In the genomic region with DNA sequence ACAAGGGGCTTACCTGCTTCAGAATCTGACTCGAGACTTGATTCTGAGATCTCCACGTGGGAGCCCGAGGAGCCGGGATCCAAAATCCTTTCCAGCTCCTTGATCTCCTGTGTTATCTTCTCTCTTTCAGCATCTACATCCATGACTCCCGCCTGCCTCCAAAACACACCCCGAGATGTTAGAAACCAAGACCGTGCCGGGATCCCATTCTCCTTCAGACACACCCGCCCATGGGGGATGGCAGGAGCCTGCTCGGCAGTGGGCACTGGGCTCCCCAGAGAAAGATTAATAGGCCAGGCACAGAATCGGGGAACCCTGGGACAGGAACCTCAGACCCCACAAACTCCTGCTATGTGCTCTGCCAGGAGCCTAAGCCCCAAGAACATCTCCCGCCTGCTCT, we compare ENCODE assay signal across 12 cellular contexts. TPM values are rescaled to one million over a fixed set of nuclear protein-coding genes. Genes with fewer than 3 reads are reported as not detected.
A peak's percentile ranks its signal among the peaks of the same experiment; 100 is the strongest.
DNase-seq lines count a peak whose midpoint lies in the region; ATAC-seq and TF ChIP-seq lines count a peak whose summit lies in the region.
"Had no signal": no experiment of that assay in that cellular context is flagged by ENCODE, and none has a peak within 500 bp of the region (broad histone marks: within the 10 kb centered on the region; RNA-seq: fewer than 3 reads in every experiment).

No MANE protein-coding gene starts in this region.

- H2AFZ ChIP-seq in OCI-LY1 (ENCODE audit: low read length), result no peak overlapping the region

- CTCF ChIA-PET in activated CD4-positive, alpha-beta T cell treated with anti-CD3 and anti-CD28 coated beads for 36 hours (lab: Charles Lee), result interaction anchor here (0.6 kb wide), 1 partner anchor 26 kb away, joined by 3 read pairs; no protein-coding TSS in a partner anchor

- H3K27me3 Mint-ChIP-seq in activated CD4-positive, alpha-beta T cell treated with anti-CD3 and anti-CD28 coated beads for 36 hours, result no peaks in the 10 kb centered on the region
- H3K27me3 Mint-ChIP-seq in endodermal cell (ENCODE audit: insufficient read depth) (no peaks in the 10 kb centered on the region), osteocyte (ENCODE audit: unreplicated experiment) (no peaks in the 10 kb centered on the region), chondrocyte (ENCODE audit: low read depth) (no peaks in the 10 kb centered on the region)

- H3K9me2 ChIP-seq in OCI-LY1 (ENCODE audit: low read depth, low read length), result no peaks in the 10 kb centered on the region

- H3K4me1 Mint-ChIP-seq in activated CD4-positive, alpha-beta T cell treated with anti-CD3 and anti-CD28 coated beads for 36 hours, result peaks cover 30% of the 10 kb centered on the region
- H3K4me1 Mint-ChIP-seq in endodermal cell, result peaks cover 7% of the 10 kb centered on the region
- H3K4me1 Mint-ChIP-seq in osteocyte (ENCODE audit: unreplicated experiment), result peaks cover 14% of the 10 kb centered on the region
- peaks cover 17% of the 10 kb centered on the region for H3K4me1 Mint-ChIP-seq in chondrocyte (ENCODE audit: low read depth)

- ATAC-seq in activated CD4-positive, alpha-beta T cell treated with anti-CD3 and anti-CD28 coated beads for 36 hours, result no peak
- ATAC-seq in GM19035 (IDR thresholded peaks at IDR 0.05; ENCODE audit: unreplicated experiment), result no peak
- ATAC-seq: body of pancreas, right cardiac atrium had no signal

- H3F3A ChIP-seq in OCI-LY1 (ENCODE audit: insufficient read depth, low read length), result no peaks in the 10 kb centered on the region

- no peaks in the 10 kb centered on the region for H4K20me1 ChIP-seq in OCI-LY1 (ENCODE audit: insufficient read depth, low read length)

- H3K27me3 ChIP-seq in OCI-LY1 (ENCODE audit: insufficient read depth, low read length) (no peaks in the 10 kb centered on the region), endodermal cell (ENCODE audit: control insufficient read depth, insufficient read depth, low read length, poor library complexity, severe bottlenecking) (no peaks in the 10 kb centered on the region)
- H3K27me3 ChIP-seq: body of pancreas had no signal

- H3K36me3 ChIP-seq in OCI-LY1 (ENCODE audit: insufficient read depth, low read length) (peaks cover 67% of the 10 kb centered on the region), endodermal cell (ENCODE audit: control insufficient read depth, insufficient read depth, low read length) (peaks cover 58% of the 10 kb centered on the region)

- peak overlapping the region; percentile 99 for H3K4me3 ChIP-seq in OCI-LY1 (ENCODE audit: low read depth, low read length, poor library complexity, severe bottlenecking)
- peak overlapping the region; percentile 91 for H3K4me3 ChIP-seq in endodermal cell (ENCODE audit: low read length)

- WGBS in endodermal cell (ENCODE audit: insufficient coverage in 1 of 2, insufficient read length in 1 of 2), 2 experiments, result 90 to 93% methylated on average over 6 to 12 of the region's 12 CpGs

- H3K4me2 ChIP-seq in OCI-LY1 (ENCODE audit: low read length), result peak overlapping the region; percentile 99

- peaks cover 46% of the 10 kb centered on the region for H3K36me3 Mint-ChIP-seq in activated CD4-positive, alpha-beta T cell treated with anti-CD3 and anti-CD28 coated beads for 36 hours (ENCODE audit: low read depth)
- H3K36me3 Mint-ChIP-seq in endodermal cell (ENCODE audit: low read depth) (peaks cover 41% of the 10 kb centered on the region), osteocyte (ENCODE audit: unreplicated experiment) (peaks cover 7% of the 10 kb centered on the region), chondrocyte (ENCODE audit: low read depth) (peaks cover 7% of the 10 kb centered on the region)

- no peak overlapping the region for H3K27ac Mint-ChIP-seq in activated CD4-positive, alpha-beta T cell treated with anti-CD3 and anti-CD28 coated beads for 36 hours
- H3K27ac Mint-ChIP-seq in endodermal cell, result no peak overlapping the region
- no peak overlapping the region for H3K27ac Mint-ChIP-seq in osteocyte (ENCODE audit: unreplicated experiment)
- no peak overlapping the region for H3K27ac Mint-ChIP-seq in chondrocyte (ENCODE audit: unreplicated experiment)

- intact Hi-C loops in activated CD4-positive, alpha-beta T cell treated with anti-CD3 and anti-CD28 coated beads for 36 hours (cut with DNase I, micrococcal nuclease), result loop anchor here in 1 of 2 experiments (2.0 kb wide), 1 partner anchor 13 kb away; no protein-coding TSS in a partner anchor

- no peak for TF ChIP-seq CTCF in OCI-LY1 (IDR thresholded peaks at IDR 0.05; ENCODE audit: low read length)
- no peak for TF ChIP-seq CTCF in endodermal cell (conservative IDR thresholded peaks at IDR 0.05)
- TF ChIP-seq CTCF in osteocyte (IDR thresholded peaks at IDR 0.05), result no peak
- TF ChIP-seq CTCF in chondrocyte (IDR thresholded peaks at IDR 0.05), result no peak
- TF ChIP-seq CTCF in GM13977 (IDR thresholded peaks at IDR 0.05; ENCODE audit: extremely low read depth, insufficient read depth, missing control alignments), result no peak

- in situ Hi-C loops in GM13977 (cut with MboI; ENCODE audit: low pct_unique_long_range_greater_than_20kb, low sequenced_read_pairs, unreplicated experiment), result no loop called here

- peak overlapping the region; percentile 86 for H3K4me3 Mint-ChIP-seq in activated CD4-positive, alpha-beta T cell treated with anti-CD3 and anti-CD28 coated beads for 36 hours
- H3K4me3 Mint-ChIP-seq in endodermal cell, result peak overlapping the region; percentile 85
- peak overlapping the region; percentile 18 for H3K4me3 Mint-ChIP-seq in osteocyte (ENCODE audit: unreplicated experiment)
- H3K4me3 Mint-ChIP-seq in chondrocyte (ENCODE audit: unreplicated experiment), result no peak overlapping the region

- H3K27ac ChIP-seq in OCI-LY1 (ENCODE audit: low read depth, low read length, poor library complexity, severe bottlenecking), result no peak overlapping the region
- H3K27ac ChIP-seq in endodermal cell (ENCODE audit: low read depth, low read length), result no peak overlapping the region
- H3K27ac ChIP-seq: body of pancreas had no signal

- no peak for DNase-seq in activated CD4-positive, alpha-beta T cell treated with anti-CD3 and anti-CD28 coated beads for 36 hours
- no peak for DNase-seq in activated CD4-positive, alpha-beta T cell treated with anti-CD3 and anti-CD28 coated beads, Interleukin-2, amount 50 U/mL, for 1 hour
- DNase-seq in endodermal cell (no peak), osteocyte (ENCODE audit: extremely low spot score, unreplicated experiment) (no peak), chondrocyte (ENCODE audit: low spot score) (no peak), GM13977 (ENCODE audit: low spot score) (no peak)
- DNase-seq: body of pancreas, NCI-H2029, RPMI8226 had no signal

- POLR2A ChIA-PET in activated CD4-positive, alpha-beta T cell treated with anti-CD3 and anti-CD28 coated beads for 36 hours (lab: Charles Lee), result no interaction called here

- no peaks in the 10 kb centered on the region for H3K9me3 Mint-ChIP-seq in activated CD4-positive, alpha-beta T cell treated with anti-CD3 and anti-CD28 coated beads for 36 hours (ENCODE audit: low read depth)
- H3K9me3 Mint-ChIP-seq in endodermal cell (no peaks in the 10 kb centered on the region), osteocyte (ENCODE audit: unreplicated experiment) (no peaks in the 10 kb centered on the region), chondrocyte (ENCODE audit: low read depth) (no peaks in the 10 kb centered on the region)

- H3K79me2 ChIP-seq in OCI-LY1 (ENCODE audit: insufficient read depth, low read length), result peaks cover 18% of the 10 kb centered on the region

- peak overlapping the region; percentile 96; the same call in 1 of the 2 replicates for H3K9ac ChIP-seq in OCI-LY1 (ENCODE audit: low read length)
- peak overlapping the region; percentile 84 for H3K9ac ChIP-seq in endodermal cell (ENCODE audit: extremely low read depth, low read length, poor library complexity, severe bottlenecking)

- H3K4me1 ChIP-seq in OCI-LY1 (ENCODE audit: insufficient read depth, low read length, severe bottlenecking), result peaks cover 20% of the 10 kb centered on the region
- peaks cover 6% of the 10 kb centered on the region for H3K4me1 ChIP-seq in endodermal cell (ENCODE audit: control insufficient read depth, insufficient read depth, low read length)

- H3K9me3 ChIP-seq in OCI-LY1 (ENCODE audit: low read length) (no peaks in the 10 kb centered on the region), endodermal cell (ENCODE audit: control insufficient read depth, low read length) (no peaks in the 10 kb centered on the region)
- H3K9me3 ChIP-seq: body of pancreas had no signal

RNA-seq across cellular contexts. Expression of a gene that starts 1.7 kb away (rescaled TPM):
- total RNA-seq in activated CD4-positive, alpha-beta T cell treated with anti-CD3 and anti-CD28 coated beads for 36 hours, result 10 to 100 TPM; 12.4 to 16.8 TPM
- 10 to 100 TPM; 18.0 to 18.7 TPM for total RNA-seq in endodermal cell
- 14.5 TPM for polyA plus RNA-seq in endodermal cell (2013, experiment 1 of 2)
- polyA plus RNA-seq in endodermal cell (2013, experiment 2 of 2), result 13.5 TPM
- total RNA-seq in osteocyte, result 8.9 and 9.9 TPM in 2 replicates
- total RNA-seq in chondrocyte, result 7.6 to 8.4 TPM (median 7.9 TPM) in 3 replicates

RNA-seq across cellular contexts. Expression of a gene that starts 12.1 kb away (rescaled TPM):
- total RNA-seq in activated CD4-positive, alpha-beta T cell treated with anti-CD3 and anti-CD28 coated beads for 36 hours, result 10 to 100 TPM; 57.2 to 67.7 TPM
- total RNA-seq in endodermal cell (10 to 100 TPM; 76.6 to 83.1 TPM), osteocyte (54.8 and 57.9 TPM in 2 replicates), chondrocyte (49.6 to 52.9 TPM (median 52.5 TPM) in 3 replicates)
- 62.8 TPM for polyA plus RNA-seq in endodermal cell (2013, experiment 1 of 2)
- polyA plus RNA-seq in endodermal cell (2013, experiment 2 of 2), result 58.4 TPM

RNA-seq across cellular contexts. Expression of a gene that starts 12.2 kb away (rescaled TPM):
- total RNA-seq in activated CD4-positive, alpha-beta T cell treated with anti-CD3 and anti-CD28 coated beads for 36 hours, result 100 to 1,000 TPM in 1 of 2 experiments, 10 to 100 TPM in 1; 88.0 to 113 TPM
- total RNA-seq in endodermal cell (10 to 100 TPM; 82.7 to 85.4 TPM), osteocyte (51.9 and 52.8 TPM in 2 replicates), chondrocyte (42.5 to 64.8 TPM (median 43.9 TPM) in 3 replicates)
- polyA plus RNA-seq in endodermal cell (2013, experiment 1 of 2), result 58.6 TPM
- 51.4 TPM for polyA plus RNA-seq in endodermal cell (2013, experiment 2 of 2)

RNA-seq across cellular contexts. Expression of a gene that starts 24.8 kb away (rescaled TPM):
- 1 to 10 TPM in 1 of 2 experiments, under 1 TPM in 1; 0.98 to 1.1 TPM for total RNA-seq in activated CD4-positive, alpha-beta T cell treated with anti-CD3 and anti-CD28 coated beads for 36 hours
- total RNA-seq in endodermal cell (1 to 10 TPM in 1 of 2 donors, under 1 TPM in 1; 0.35 to 1.5 TPM), osteocyte (0.89 and 0.94 TPM in 2 replicates), chondrocyte (0.22 to 2.4 TPM (median 1.9 TPM) in 3 replicates)
- polyA plus RNA-seq in endodermal cell (2013, experiment 1 of 2), result 0.57 TPM
- 0.21 TPM for polyA plus RNA-seq in endodermal cell (2013, experiment 2 of 2)

RNA-seq across cellular contexts. Expression of a gene that starts 34.7 kb away (rescaled TPM):
- total RNA-seq in activated CD4-positive, alpha-beta T cell treated with anti-CD3 and anti-CD28 coated beads for 36 hours, result 10 to 100 TPM; 11.7 to 12.8 TPM
- total RNA-seq in endodermal cell (10 to 100 TPM; 12.6 to 20.1 TPM), osteocyte (16.6 and 17.6 TPM in 2 replicates), chondrocyte (16.4 to 19.9 TPM (median 17.7 TPM) in 3 replicates)
- polyA plus RNA-seq in endodermal cell (2013, experiment 1 of 2), result 10.9 TPM
- polyA plus RNA-seq in endodermal cell (2013, experiment 2 of 2), result 9.2 TPM
